Comparison of ENCODE assay signal across 23 cellular contexts in the genomic region with DNA sequence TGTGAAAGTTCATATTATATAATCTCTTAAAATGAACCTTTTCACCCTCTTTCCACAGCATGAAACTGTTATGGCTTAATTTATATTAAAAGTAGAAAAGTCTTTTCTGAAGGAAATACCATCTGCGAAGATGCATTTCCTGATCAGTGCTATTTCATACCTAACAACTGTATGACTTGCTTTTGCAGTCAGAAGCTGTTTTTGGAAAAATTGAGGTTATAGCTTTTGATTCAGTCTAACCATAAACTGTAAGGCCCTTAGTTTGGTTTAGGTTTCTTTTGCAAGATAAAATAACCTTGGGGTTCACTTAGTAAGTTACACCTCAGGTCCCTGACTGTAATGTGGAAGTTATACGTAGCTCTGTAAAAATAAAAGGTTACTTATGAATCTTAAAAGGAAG. TPM values are rescaled to one million over a fixed set of nuclear protein-coding genes. Genes with fewer than 3 reads are reported as not detected.
A peak's percentile ranks its signal among the peaks of the same experiment; 100 is the strongest.
DNase-seq lines count a peak whose midpoint lies in the region; ATAC-seq, FAIRE-seq and TF ChIP-seq lines count a peak whose summit lies in the region.
"Had no signal": no experiment of that assay in that cellular context is flagged by ENCODE, and none has a peak within 500 bp of the region (broad histone marks: within the 10 kb centered on the region; RNA-seq: fewer than 3 reads in every experiment).

No MANE protein-coding gene starts in this region.

- peak overlapping the region; percentile 69 for H2AFZ ChIP-seq in K562 (ENCODE audit: low read depth, low read length)
- H2AFZ ChIP-seq: GM23338 had no signal

- H3K9me1 ChIP-seq in K562 (ENCODE audit: control insufficient read depth, insufficient read depth, low read length), result no peaks in the 10 kb centered on the region

- peaks cover 6 to 10% of the 10 kb centered on the region in 2 experiments; a peak in 4 of 5 replicates for H3K4me1 ChIP-seq in K562 (replicated peaks in 1 of 2; ENCODE audit: control insufficient read depth in 2 of 2, insufficient read depth in 2 of 2, low read length in 2 of 2)
- peaks cover 0 to 51% (median 16%) of the 10 kb centered on the region in 6 donors for H3K4me1 ChIP-seq in spleen
- H3K4me1 ChIP-seq: BE2C, psoas muscle, stomach, tibial nerve had no signal

- no peak overlapping the region for H3K4me3 Mint-ChIP-seq in activated CD4-positive, alpha-beta T cell treated with anti-CD3 and anti-CD28 coated beads, Interleukin-2, amount 10 ng/mL, durations not matched to agents 7 days and 5 days
- peak overlapping the region in 2 of 4 donors; percentile 39 to 92 for H3K4me3 Mint-ChIP-seq in IgD-negative memory B cell
- H3K4me3 Mint-ChIP-seq: GM23338 had no signal

- TF ChIP-seq POLR2A in K562 (conservative IDR thresholded peaks at IDR 0.05) (no peak), spleen (IDR thresholded peaks at IDR 0.05) (no peak)

- peaks cover 35% of the 10 kb centered on the region for H3K4me1 Mint-ChIP-seq in activated CD4-positive, alpha-beta T cell treated with anti-CD3 and anti-CD28 coated beads, Interleukin-2, amount 10 ng/mL, durations not matched to agents 7 days and 5 days
- H3K4me1 Mint-ChIP-seq in IgD-negative memory B cell, result peaks cover 33 to 34% (median 34%) of the 10 kb centered on the region in 3 donors

- H3K36me3 ChIP-seq in K562 (ENCODE audit: control insufficient read depth, insufficient read depth, low read length), result no peaks in the 10 kb centered on the region
- peaks cover 0 to 38% (median 7%) of the 10 kb centered on the region in 6 donors for H3K36me3 ChIP-seq in spleen
- H3K36me3 ChIP-seq: BE2C had no signal

- no peak for TF ChIP-seq RAD21 in K562 (CRISPR knock-in tag; conservative IDR thresholded peaks at IDR 0.05 in 1 of 2, IDR thresholded peaks at IDR 0.05 in 1 of 2)

- H3K36me3 Mint-ChIP-seq in activated CD4-positive, alpha-beta T cell treated with anti-CD3 and anti-CD28 coated beads, Interleukin-2, amount 10 ng/mL, durations not matched to agents 7 days and 5 days (ENCODE audit: low read depth), result peaks cover 10% of the 10 kb centered on the region
- no peaks in the 10 kb centered on the region for H3K36me3 Mint-ChIP-seq in IgD-negative memory B cell

- no TSS peak for BruUV-seq in K562 (replicated peaks; lab: Mats Ljungman, UMichigan)

- no peaks in the 10 kb centered on the region for H4K20me1 ChIP-seq in K562 (replicated peaks; ENCODE audit: control insufficient read depth, insufficient read depth, low read length)

- H3K4me3 ChIP-seq in K562, result no peak overlapping the region
- H3K4me3 ChIP-seq in spleen, result peak overlapping the region in 1 of 8 donors; percentile 8
- H3K4me3 ChIP-seq: GM23338, mucosa of descending colon, psoas muscle, stomach, tibial nerve had no signal

- H3K27me3 ChIP-seq in K562 (ENCODE audit: control insufficient read depth in 2 of 2, insufficient read depth in 2 of 2, low read length in 2 of 2), result peaks cover 1 to 5% of the 10 kb centered on the region in 2 experiments; a peak in 2 of 5 replicates
- H3K27me3 ChIP-seq in spleen (replicated peaks in 1 of 7), result no peaks in the 10 kb centered on the region
- H3K27me3 ChIP-seq: BE2C, stomach, tibial nerve had no signal

- H3K27ac Mint-ChIP-seq in activated CD4-positive, alpha-beta T cell treated with anti-CD3 and anti-CD28 coated beads, Interleukin-2, amount 10 ng/mL, durations not matched to agents 7 days and 5 days, result peak overlapping the region; percentile 70
- peak overlapping the region; percentile 18 to 86 (median 50) for H3K27ac Mint-ChIP-seq in IgD-negative memory B cell
- H3K27ac Mint-ChIP-seq: GM23338 had no signal

- TF ChIP-seq CTCF in K562 (IDR thresholded peaks at IDR 0.05 in 2 of 3, conservative IDR thresholded peaks at IDR 0.05 in 1 of 3; ENCODE audit: insufficient read depth in 2 of 3, low read depth in 1 of 3, low read length in 3 of 3) (no peak), spleen (IDR thresholded peaks at IDR 0.05 in 8 of 11, conservative IDR thresholded peaks at IDR 0.05 in 3 of 11) (no peak)

- no peak for FAIRE-seq in K562 (lab: Jason Lieb, UNC)
- FAIRE-seq: D721Med, frontal cortex, islet of Langerhans had no signal

- ATAC-seq in K562, result no peak
- ATAC-seq in GM18909 (IDR thresholded peaks at IDR 0.05; ENCODE audit: poor library complexity, unreplicated experiment), result no peak
- ATAC-seq: esophagus mucosa, GM23338, psoas muscle had no signal

- WGBS in K562 (ENCODE audit: insufficient coverage, low coverage, missing lambda C conversion rate), result 82% methylated on average over 2 of the region's 2 CpGs
- WGBS in spleen, 5 donors, result 43 to 57% (median 51%) methylated on average over 2 of the region's 2 CpGs

- H3K4me2 ChIP-seq in K562 (ENCODE audit: insufficient read depth, low read length), result no peak overlapping the region
- H3K4me2 ChIP-seq: GM23338 had no signal

- peak overlapping the region in 1 of 2 experiments; percentile 5; a peak in 1 of 4 replicates for H3K9ac ChIP-seq in K562 (ENCODE audit: insufficient read depth in 1 of 2, low read depth in 2 of 2, low read length in 2 of 2)

- DNase-seq in activated CD4-positive, alpha-beta T cell treated with anti-CD3 and anti-CD28 coated beads, Interleukin-2, amount 10 ng/mL, durations not matched to agents 7 days and 5 days, result no peak
- no peak for DNase-seq in activated CD4-positive, alpha-beta T cell treated with anti-CD3 and anti-CD28 coated beads, Interleukin-2, amount 50 U/mL, for 1 hour
- DNase-seq in K562 (ENCODE audit: extremely low read depth in 1 of 4, low spot score in 3 of 4) (no peak), spleen (no peak), NCI-H2171 treated with DMSO at 0.1 percent for 48 hours (lab: John Stamatoyannopoulos, UW) (no peak), hepatic stellate cell (ENCODE audit: low spot score) (no peak)
- DNase-seq: activated CD4-positive, CD25-positive, alpha-beta regulatory T cell treated with anti-CD3 and anti-CD28 coated beads, Interleukin-2, amount 50 U/mL, for 72 hours; BE2C; effector memory CD4-positive, alpha-beta T cell; hypothalamus; NCI-H1092 treated with DMSO at 0.1 percent for 48 hours; NCI-H2081; psoas muscle; stomach had no signal

- H3K9me3 Mint-ChIP-seq in activated CD4-positive, alpha-beta T cell treated with anti-CD3 and anti-CD28 coated beads, Interleukin-2, amount 10 ng/mL, durations not matched to agents 7 days and 5 days, result no peaks in the 10 kb centered on the region
- no peaks in the 10 kb centered on the region for H3K9me3 Mint-ChIP-seq in IgD-negative memory B cell
- H3K9me3 Mint-ChIP-seq: GM23338 had no signal

- TF ChIP-seq EP300 in K562 (IDR thresholded peaks at IDR 0.05; ENCODE audit: low read length), result no peak

- intact Hi-C loops in K562 (cut with micrococcal nuclease) (no loop called here), spleen (cut with DNase I; ENCODE audit: low total_unique reads) (no loop called here)

- H3K9me3 ChIP-seq in K562 (replicated peaks; ENCODE audit: control insufficient read depth, insufficient read depth, low read depth, low read length) (no peaks in the 10 kb centered on the region), spleen (no peaks in the 10 kb centered on the region)
- H3K9me3 ChIP-seq: BE2C, mucosa of descending colon, psoas muscle, stomach, tibial nerve had no signal

- in situ Hi-C loops in K562 (cut with MboI), result no loop called here

- H3K27me3 Mint-ChIP-seq in activated CD4-positive, alpha-beta T cell treated with anti-CD3 and anti-CD28 coated beads, Interleukin-2, amount 10 ng/mL, durations not matched to agents 7 days and 5 days, result no peaks in the 10 kb centered on the region
- no peaks in the 10 kb centered on the region for H3K27me3 Mint-ChIP-seq in IgD-negative memory B cell

- POLR2A ChIA-PET in activated CD4-positive, alpha-beta T cell treated with anti-CD3 and anti-CD28 coated beads, Interleukin-2, amount 10 ng/mL, durations not matched to agents 7 days and 5 days (lab: Charles Lee), result no interaction called here
- POLR2A ChIA-PET in K562 (lab: Yijun Ruan, JAX), result interaction anchor here (0.7 to 1.1 kb wide), 3 partner anchors 15 to 497 kb away, joined by 4 to 5 read pairs (median 4); no protein-coding TSS in a partner anchor

- H3K27ac ChIP-seq in K562 (ENCODE audit: extremely low read depth, low read depth, low read length) (no peak overlapping the region), spleen (peak overlapping the region in 6 of 8 donors; percentile 4 to 71 (median 40))
- H3K27ac ChIP-seq: psoas muscle, stomach had no signal

- CTCF ChIA-PET in activated CD4-positive, alpha-beta T cell treated with anti-CD3 and anti-CD28 coated beads, Interleukin-2, amount 10 ng/mL, durations not matched to agents 7 days and 5 days (lab: Charles Lee), result interaction anchor here (1.2 kb wide), 1 partner anchor 28 kb away, joined by 3 read pairs; no protein-coding TSS in a partner anchor
- CTCF ChIA-PET in K562 (lab: Yijun Ruan, JAX; ENCODE audit: low intra/inter-chr PET ratio), result no interaction called here

- no peaks in the 10 kb centered on the region for H3K79me2 ChIP-seq in K562 (ENCODE audit: control insufficient read depth, insufficient read depth, low read length)

TF ChIP-seq in K562, 482 proteins besides CTCF, POLR2A, EP300 and RAD21 (continues in another document):
- TF ChIP-seq NR3C1 (CRISPR knock-in tag; IDR thresholded peaks at IDR 0.05) (no peak), FOXJ2 (tag; IDR thresholded peaks at IDR 0.05) (no peak), CBX8 (IDR thresholded peaks at IDR 0.05; ENCODE audit: borderline replicate concordance, extremely low read depth, low read depth, low read length, poor library complexity, severe bottlenecking) (no peak)

RNA-seq across cellular contexts. Expression of a gene that starts 22.7 kb away (rescaled TPM):
- 100 to 1,000 TPM; 121 to 129 TPM for total RNA-seq in activated CD4-positive, alpha-beta T cell treated with anti-CD3 and anti-CD28 coated beads, Interleukin-2, amount 10 ng/mL, durations not matched to agents 7 days and 5 days
- polyA plus RNA-seq in IgD-negative memory B cell, result 30.8 TPM
- 109 and 119 TPM in 2 replicates for total RNA-seq in K562 (2011; cell fraction: chromatin; rRNA removed; ENCODE audit: low replicate concordance)
- total RNA-seq in K562 (2011; cell fraction: nucleolus; rRNA removed), result 57.4 and 59.0 TPM in 2 replicates
- total RNA-seq in K562 (2011; cell fraction: nucleoplasm; rRNA removed), result 88.5 and 107 TPM in 2 replicates
- total RNA-seq in K562 (2014; rRNA removed), result 20.4 and 25.7 TPM in 2 replicates
- 20.6 and 23.5 TPM in 2 replicates for total RNA-seq in K562 (2014; rRNA removed; fragmentation: Illumina TruSeq; extraction: Trizol)
- total RNA-seq in K562 (2015; rRNA removed; fragmentation: Illumina TruSeq; extraction: Trizol), result 22.1 and 23.4 TPM in 2 replicates
- total RNA-seq in K562 (2021), result 23.3 and 25.5 TPM in 2 replicates
- polyA plus RNA-seq in K562 (2011; rRNA removed), result 35.6 and 40.4 TPM in 2 replicates
- polyA plus RNA-seq in K562 (2011; cell fraction: cytosol; rRNA removed), result 26.6 and 44.3 TPM in 2 replicates
- 108 and 147 TPM in 2 replicates for polyA plus RNA-seq in K562 (2011; cell fraction: nucleus; rRNA removed)
- polyA plus RNA-seq in K562 (2012), result 18.4 and 26.4 TPM in 2 replicates
- 24.7 and 27.7 TPM in 2 replicates for polyA plus RNA-seq in K562 (2014; fragmentation: Illumina TruSeq; extraction: Trizol)
- 1 to 10 TPM; 4.6 to 7.1 TPM for polyA plus RNA-seq in K562 (2014; fragmentation: Nextera tagmentation; extraction: Ambion mirVana)
- polyA plus RNA-seq in K562 (2014; rRNA removed), result 21.4 and 23.9 TPM in 2 replicates
- polyA minus RNA-seq in K562 (2011; rRNA and poly(A)+ RNA removed), result 33.4 and 43.2 TPM in 2 replicates
- polyA minus RNA-seq in K562 (2011; cell fraction: cytosol; rRNA and poly(A)+ RNA removed), result 21.9 and 24.1 TPM in 2 replicates
- 31.2 and 37.2 TPM in 2 replicates for polyA minus RNA-seq in K562 (2011; cell fraction: nucleus; rRNA and poly(A)+ RNA removed)
- 100 to 1,000 TPM in 1 of 7 donors, 10 to 100 TPM in 6; 60.8 to 101 (median 77.5) TPM for total RNA-seq in spleen
- 10 to 100 TPM; 26.9 to 68.4 (median 59.2) TPM for polyA plus RNA-seq in spleen
